2 cellular contexts compared by ENCODE assay signal in the genomic region with DNA sequence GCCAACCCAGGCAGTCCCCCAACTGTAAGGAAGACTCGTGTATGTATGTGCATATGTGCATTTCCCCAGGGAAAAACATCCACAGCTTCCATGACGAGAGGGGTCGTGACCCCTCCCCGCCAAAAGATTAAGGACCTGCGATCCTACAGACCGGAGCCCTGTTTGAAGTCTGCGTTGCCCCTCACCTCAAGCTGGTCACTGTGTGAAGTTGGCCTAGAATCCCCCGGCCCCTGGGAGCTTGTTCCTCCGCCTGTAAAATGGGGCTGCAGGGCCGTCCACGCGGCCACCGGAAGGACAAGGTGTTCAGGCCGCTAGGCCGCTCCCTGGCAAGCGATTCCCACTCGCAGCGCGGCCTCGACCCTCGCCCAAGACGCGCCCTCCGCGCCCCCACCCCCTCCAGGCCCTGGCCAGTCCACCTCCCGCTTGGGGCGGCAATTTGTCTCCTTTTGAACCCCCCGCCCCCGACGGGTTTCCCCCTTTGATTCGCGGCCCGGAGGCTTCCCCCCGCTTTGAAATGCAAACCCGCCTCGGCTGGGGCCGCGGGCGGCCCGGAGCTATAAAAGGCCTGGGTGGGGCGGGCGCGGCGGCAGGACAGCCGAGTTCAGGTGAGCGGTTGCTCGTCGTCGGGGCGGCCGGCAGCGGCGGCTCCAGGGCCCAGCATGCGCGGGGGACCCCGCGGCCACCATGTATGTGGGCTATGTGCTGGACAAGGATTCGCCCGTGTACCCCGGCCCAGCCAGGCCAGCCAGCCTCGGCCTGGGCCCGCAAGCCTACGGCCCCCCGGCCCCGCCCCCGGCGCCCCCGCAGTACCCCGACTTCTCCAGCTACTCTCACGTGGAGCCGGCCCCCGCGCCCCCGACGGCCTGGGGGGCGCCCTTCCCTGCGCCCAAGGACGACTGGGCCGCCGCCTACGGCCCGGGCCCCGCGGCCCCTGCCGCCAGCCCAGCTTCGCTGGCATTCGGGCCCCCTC.
TF ChIP-seq lines count a peak whose summit lies in the region.

A gene (plus strand): TSS at position 586 of the 970 bp plus-strand sequence. CDS start 99 bp downstream, at position 685.

TF ChIP-seq in SK-N-SH, 30 proteins besides CTCF, POLR2A, EP300 and RAD21 (continued from another document):
- TF ChIP-seq, protein P1, sequence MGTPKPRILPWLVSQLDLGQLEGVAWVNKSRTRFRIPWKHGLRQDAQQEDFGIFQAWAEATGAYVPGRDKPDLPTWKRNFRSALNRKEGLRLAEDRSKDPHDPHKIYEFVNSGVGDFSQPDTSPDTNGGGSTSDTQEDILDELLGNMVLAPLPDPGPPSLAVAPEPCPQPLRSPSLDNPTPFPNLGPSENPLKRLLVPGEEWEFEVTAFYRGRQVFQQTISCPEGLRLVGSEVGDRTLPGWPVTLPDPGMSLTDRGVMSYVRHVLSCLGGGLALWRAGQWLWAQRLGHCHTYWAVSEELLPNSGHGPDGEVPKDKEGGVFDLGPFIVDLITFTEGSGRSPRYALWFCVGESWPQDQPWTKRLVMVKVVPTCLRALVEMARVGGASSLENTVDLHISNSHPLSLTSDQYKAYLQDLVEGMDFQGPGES (IDR thresholded peaks at IDR 0.05; ENCODE audit: low read depth, low read length): no peak
- no peak for TF ChIP-seq GABPA (IDR thresholded peaks at IDR 0.05; ENCODE audit: low read depth)

TF ChIP-seq in SK-N-SH treated with all-trans-retinoic acid at 6 μM for 48 hours, 23 proteins besides CTCF, POLR2A, EP300 and RAD21 (continued from another document):
- no peak for TF ChIP-seq ZFP30 (CRISPR knock-in tag; IDR thresholded peaks at IDR 0.05)
- TF ChIP-seq ISL1 (CRISPR knock-in tag; IDR thresholded peaks at IDR 0.05): no peak
- TF ChIP-seq, protein P2, sequence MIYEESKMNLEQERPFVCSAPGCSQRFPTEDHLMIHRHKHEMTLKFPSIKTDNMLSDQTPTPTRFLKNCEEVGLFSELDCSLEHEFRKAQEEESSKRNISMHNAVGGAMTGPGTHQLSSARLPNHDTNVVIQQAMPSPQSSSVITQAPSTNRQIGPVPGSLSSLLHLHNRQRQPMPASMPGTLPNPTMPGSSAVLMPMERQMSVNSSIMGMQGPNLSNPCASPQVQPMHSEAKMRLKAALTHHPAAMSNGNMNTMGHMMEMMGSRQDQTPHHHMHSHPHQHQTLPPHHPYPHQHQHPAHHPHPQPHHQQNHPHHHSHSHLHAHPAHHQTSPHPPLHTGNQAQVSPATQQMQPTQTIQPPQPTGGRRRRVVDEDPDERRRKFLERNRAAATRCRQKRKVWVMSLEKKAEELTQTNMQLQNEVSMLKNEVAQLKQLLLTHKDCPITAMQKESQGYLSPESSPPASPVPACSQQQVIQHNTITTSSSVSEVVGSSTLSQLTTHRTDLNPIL (CRISPR knock-in tag; IDR thresholded peaks at IDR 0.05; ENCODE audit: low read depth): no peak
